25 cellular contexts compared by ENCODE assay signal in the genomic region with DNA sequence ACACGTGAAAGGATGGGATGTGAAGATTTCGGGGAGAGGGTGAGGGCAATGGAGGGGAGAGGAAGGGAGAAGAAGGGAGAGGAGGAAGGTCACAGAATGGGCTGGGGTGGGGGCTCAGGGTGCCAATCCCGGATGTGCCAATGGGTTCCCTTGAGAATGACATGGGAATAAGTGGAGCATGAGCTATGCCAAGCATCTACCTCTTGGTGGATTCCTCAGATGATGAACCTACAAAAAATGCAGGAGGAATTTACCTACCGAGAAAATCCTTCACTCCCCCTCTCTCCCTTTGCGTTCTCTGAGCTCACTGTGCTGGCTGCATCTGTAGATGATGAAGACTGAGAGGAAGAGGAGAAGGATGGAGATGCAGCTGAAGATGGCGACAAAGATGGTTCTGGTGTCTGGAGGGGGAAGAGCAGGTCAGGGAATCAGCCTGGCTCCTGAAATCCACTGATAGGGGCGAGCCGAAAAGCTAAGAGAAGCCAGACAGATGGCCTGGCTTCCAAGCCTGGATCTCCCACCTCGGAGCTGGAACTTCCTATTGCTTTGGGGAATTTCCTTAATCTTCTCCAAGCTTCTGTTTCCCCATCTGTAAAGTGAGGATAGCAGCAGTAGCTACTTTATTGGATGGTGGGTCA. TPM values are rescaled to one million over a fixed set of nuclear protein-coding genes. Genes with fewer than 3 reads are reported as not detected.
DNase-seq lines count a peak whose midpoint lies in the region; ATAC-seq, FAIRE-seq and TF ChIP-seq lines count a peak whose summit lies in the region.
"Had no signal": no experiment of that assay in that cellular context is flagged by ENCODE, and none has a peak within 500 bp of the region (broad histone marks: within the 10 kb centered on the region; RNA-seq: fewer than 3 reads in every experiment).

No MANE protein-coding gene starts in this region.

- H3K4me2 ChIP-seq in PC-3 (ENCODE audit: low read length) (no peak overlapping the region), H1 (ENCODE audit: insufficient read depth in 1 of 2, low read depth in 2 of 2, low read length in 2 of 2) (peak overlapping the region in 1 of 2 experiments; percentile 11; a peak in 1 of 4 replicates)

- no peaks in the 10 kb centered on the region for H3K9me3 ChIP-seq in PC-3 (ENCODE audit: low read length)
- H3K9me3 ChIP-seq in H1 (ENCODE audit: insufficient read depth in 2 of 2, low read depth in 1 of 2, low read length in 1 of 2), result no peaks in the 10 kb centered on the region
- H3K9me3 ChIP-seq: adrenal gland, BE2C, ovary had no signal

- H2AFZ ChIP-seq in PC-3 (ENCODE audit: low read length) (no peak overlapping the region), H1 (ENCODE audit: low read length) (peak overlapping the region; percentile 79)

- H2BK120ac ChIP-seq in H1 (replicated peaks; ENCODE audit: low read depth, low read length), result no peak overlapping the region

- WGBS in H1 (ENCODE audit: extremely low coverage in 1 of 2, insufficient coverage in 1 of 2, insufficient read length in 1 of 2, insufficient replicate concordance in 2 of 2, low coverage in 1 of 2, low lambda C conversion rate in 2 of 2, missing lambda C conversion rate in 1 of 2), 2 experiments, result 74% methylated on average over 8 of the region's 9 CpGs; no CpG with 5 or more reads in 1 of the 2 experiments

- H3F3A ChIP-seq in PC-3 (ENCODE audit: low read length, unreplicated experiment), result no peaks in the 10 kb centered on the region

- FAIRE-seq in H1 (lab: Jason Lieb, UNC) (no peak), urothelium cell line (lab: Jason Lieb, UNC) (peak; percentile 89)
- FAIRE-seq: bronchial epithelial cell had no signal

- H3K18ac ChIP-seq in H1 (ENCODE audit: extremely low read depth, low read length), result peak overlapping the region; percentile 17; the same call in 1 of the 2 replicates

- H3K9ac ChIP-seq in PC-3 (ENCODE audit: low read length) (no peak overlapping the region), H1 (replicated peaks in 1 of 4; ENCODE audit: extremely low read depth in 1 of 4, low read depth in 3 of 4, low read length in 3 of 4) (no peak overlapping the region)

- peaks cover 34% of the 10 kb centered on the region for H3K27me3 ChIP-seq in PC-3 (ENCODE audit: low read length)
- no peaks in the 10 kb centered on the region for H3K27me3 ChIP-seq in H1 (replicated peaks in 1 of 4; ENCODE audit: control insufficient read depth in 3 of 4, extremely low read depth in 1 of 4, insufficient read depth in 3 of 4, low read length in 3 of 4)
- H3K27me3 ChIP-seq: adrenal gland, BE2C, ovary had no signal

- H3K4ac ChIP-seq in H1 (replicated peaks; ENCODE audit: insufficient read length, low read depth, low read length), result no peak overlapping the region

- H3K27ac ChIP-seq in PC-3 (ENCODE audit: low read length) (no peak overlapping the region), H1 (ENCODE audit: low read depth, low read length) (no peak overlapping the region)
- H3K27ac ChIP-seq: 22Rv1, adrenal gland, coronary artery, ovary had no signal

- no peaks in the 10 kb centered on the region for H3K9me2 ChIP-seq in PC-3 (replicated peaks; ENCODE audit: low read length)

- BruUV-seq in PC-3 (replicated peaks; lab: Mats Ljungman, UMichigan), result no TSS peak

- H4K8ac ChIP-seq in H1 (ENCODE audit: extremely low read depth, insufficient read depth, low read length), result no peak overlapping the region

- TF ChIP-seq POLR2A in H1 (IDR thresholded peaks at IDR 0.05; ENCODE audit: control extremely low read depth in 1 of 2, low read depth in 2 of 2, low read length in 2 of 2), result no peak

- no peak overlapping the region for H2BK15ac ChIP-seq in H1 (ENCODE audit: low read length)

- TF ChIP-seq RAD21 in H1 (IDR thresholded peaks at IDR 0.05 in 1 of 2, conservative IDR thresholded peaks at IDR 0.05 in 1 of 2; ENCODE audit: low read depth in 2 of 2, low read length in 2 of 2), result no peak

- no peaks in the 10 kb centered on the region for H4K20me1 ChIP-seq in PC-3 (ENCODE audit: low read length)
- H4K20me1 ChIP-seq in H1 (replicated peaks in 1 of 2; ENCODE audit: control insufficient read depth in 1 of 2, insufficient read depth in 2 of 2, low read length in 2 of 2), result no peaks in the 10 kb centered on the region

- no peak overlapping the region for H3K4me3 ChIP-seq in PC-3 (ENCODE audit: low read length)
- H3K4me3 ChIP-seq in H1 (ENCODE audit: extremely low read depth in 1 of 4, insufficient read depth in 2 of 4, low read depth in 3 of 4, low read length in 4 of 4), result no peak overlapping the region
- H3K4me3 ChIP-seq: adrenal gland, coronary artery, ovary had no signal

- H3K14ac ChIP-seq in H1 (ENCODE audit: insufficient read length), result no peak overlapping the region

- peak overlapping the region; percentile 83; the same call in 1 of the 2 replicates for H2BK20ac ChIP-seq in H1 (ENCODE audit: low read length)

- H3K56ac ChIP-seq in H1 (replicated peaks; ENCODE audit: insufficient read length, low read depth, low read length), result no peak overlapping the region

- peaks cover 2% of the 10 kb centered on the region; the same call in 1 of the 2 replicates for H3K23me2 ChIP-seq in H1 (ENCODE audit: low read depth, low read length)

- no peaks in the 10 kb centered on the region for H3K79me2 ChIP-seq in PC-3 (ENCODE audit: low read length)
- no peaks in the 10 kb centered on the region for H3K79me2 ChIP-seq in H1 (ENCODE audit: control insufficient read depth in 1 of 2, insufficient read depth in 2 of 2, low read length in 2 of 2)

- peak; percentile 35 for DNase-seq in NCI-H82 (lab: John Stamatoyannopoulos, UW)
- no peak for DNase-seq in NCI-H82 treated with DMSO at 0.1 percent for 48 hours (lab: John Stamatoyannopoulos, UW; ENCODE audit: unreplicated experiment)
- peak; percentile 55 for DNase-seq in PC-3
- no peak for DNase-seq in H1 (ENCODE audit: low read depth in 1 of 2, low spot score in 2 of 2)
- DNase-seq in urothelium cell line (ENCODE audit: low spot score), result peak; percentile 76
- DNase-seq in DMS 273 treated with DMSO at 0.1 percent for 48 hours (lab: John Stamatoyannopoulos, UW), result no peak
- no peak for DNase-seq in DMS153 treated with DMSO at 0.1 percent for 48 hours (lab: John Stamatoyannopoulos, UW; ENCODE audit: unreplicated experiment)
- DNase-seq in AG20443 (ENCODE audit: low spot score), result no peak
- DNase-seq: activated CD4-positive, alpha-beta T cell treated with anti-CD3 and anti-CD28 coated beads for 1 hour; activated CD8-positive, alpha-beta memory T cell treated with anti-CD3 and anti-CD28 coated beads for 24 hours; activated T-cell treated with anti-CD3 and anti-CD28 coated beads, Interleukin-2, amount 50 U/mL, for 24 hours; adrenal gland; BE2C; left colon; naive thymus-derived CD4-positive, alpha-beta T cell; NCI-H2107; ovary; stimulated activated CD4-positive, alpha-beta T cell treated with anti-CD3 and anti-CD28 coated beads, Interleukin-4, amount 100 ng/mL, for 4 hours; stimulated activated naive CD8-positive, alpha-beta T cell treated with anti-CD3 and anti-CD28 coated beads, Interleukin-15, Interleukin-2, amounts not matched to agents 100 U/mL and 50 U/mL, for 24 hours had no signal

- no peaks in the 10 kb centered on the region for H3K79me1 ChIP-seq in H1 (ENCODE audit: low read depth, low read length)

- no peaks in the 10 kb centered on the region for H3K4me1 ChIP-seq in PC-3 (ENCODE audit: insufficient read depth, low read length)
- peaks cover 0 to 3% (median 0%) of the 10 kb centered on the region in 4 experiments; a peak in 2 of 7 replicates for H3K4me1 ChIP-seq in H1 (replicated peaks in 1 of 4; ENCODE audit: control insufficient read depth in 3 of 4, insufficient read depth in 4 of 4, low read length in 3 of 4)
- H3K4me1 ChIP-seq: adrenal gland, BE2C had no signal

- peak overlapping the region; percentile 50; the same call in 1 of the 2 replicates for H2BK5ac ChIP-seq in H1 (ENCODE audit: low read depth, low read length)

- H2AK5ac ChIP-seq in H1 (ENCODE audit: low read depth, low read length), result no peak overlapping the region

- POLR2A ChIA-PET in PC-3 (lab: Charles Lee; ENCODE audit: unreplicated experiment), result no interaction called here
- POLR2A ChIA-PET in H1 (lab: Charles Lee; ENCODE audit: partially characterized antibody), result interaction anchor here (0.8 to 1.3 kb wide), 4 partner anchors 12 to 134 kb away, joined by 3 read pairs; a partner anchor contains a TSS

- TF ChIP-seq CTCF in PC-3 (conservative IDR thresholded peaks at IDR 0.05; ENCODE audit: low read depth, low read length) (no peak), H1 (IDR thresholded peaks at IDR 0.05; ENCODE audit: control extremely low read depth in 1 of 3, insufficient read depth in 1 of 3, low read depth in 1 of 3, low read length in 3 of 3) (no peak)

- no peak for ATAC-seq in PC-3
- ATAC-seq: left colon; naive thymus-derived CD4-positive, alpha-beta T cell; stimulated activated naive CD8-positive, alpha-beta T cell treated with anti-CD3 and anti-CD28 coated beads, Interleukin-15, Interleukin-2, amounts not matched to agents 100 U/mL and 50 U/mL, for 24 hours had no signal

- TF ChIP-seq EP300 in H1 (IDR thresholded peaks at IDR 0.05; ENCODE audit: borderline replicate concordance in 1 of 2, low read depth in 2 of 2, low read length in 2 of 2), result no peak

- H4K5ac ChIP-seq in H1 (ENCODE audit: insufficient read length, low read depth, low read length), result no peak overlapping the region

- intact Hi-C loops in PC-3 (cut with micrococcal nuclease), result no loop called here

- no peak overlapping the region for H3K23ac ChIP-seq in H1 (ENCODE audit: insufficient read length)

- H3K36me3 ChIP-seq in PC-3 (ENCODE audit: low read depth, low read length), result no peaks in the 10 kb centered on the region
- no peaks in the 10 kb centered on the region for H3K36me3 ChIP-seq in H1 (ENCODE audit: control insufficient read depth in 2 of 4, insufficient read depth in 4 of 4, low read length in 3 of 4)
- H3K36me3 ChIP-seq: adrenal gland, BE2C, ovary had no signal

- H2BK12ac ChIP-seq in H1 (ENCODE audit: low read depth, low read length), result peak overlapping the region; percentile 82

- CTCF ChIA-PET in PC-3 (lab: Charles Lee) (no interaction called here), H1 (lab: Charles Lee; ENCODE audit: partially characterized antibody) (interaction anchor here (0.6 to 2.4 kb wide), 11 partner anchors 11 to 246 kb away, joined by 3 to 10 read pairs (median 3); no protein-coding TSS in a partner anchor)

- H4K91ac ChIP-seq in H1 (replicated peaks; ENCODE audit: insufficient read length, low read length), result peak overlapping the region; percentile 70

RNA-seq across cellular contexts. Expression of a gene that starts 21.6 kb away (rescaled TPM):
- not detected in 2 replicates for total RNA-seq in PC-3 (2014; rRNA removed)
- 0.65 TPM in 1 of 2 replicates, not detected in the other for total RNA-seq in H1 (2021; fragmentation: NEBNext Ultra II Directional; extraction: Animal tissue kit (Norgen Biotek cat#: 25700))
- 0.12 and 0.17 TPM in 2 replicates for polyA plus RNA-seq in H1 (2011; rRNA removed)
- polyA plus RNA-seq in H1 (2011; cell fraction: cytosol; rRNA removed), result 0.36 TPM
- polyA plus RNA-seq in H1 (2011; cell fraction: nucleus; rRNA removed), result 0.34 TPM
- polyA plus RNA-seq in H1 (2012, experiment 1 of 2), result 0.36 to 0.58 TPM in 2 of 4 replicates, not detected in the others
- not detected for polyA plus RNA-seq in H1 (2012, experiment 2 of 2)
- polyA plus RNA-seq in H1 (2013, experiment 1 of 2), result 2.7 TPM
- 3.8 TPM for polyA plus RNA-seq in H1 (2013, experiment 2 of 2)
- not detected in 2 replicates for polyA minus RNA-seq in H1 (2011; rRNA and poly(A)+ RNA removed)
- polyA minus RNA-seq in H1 (2011; cell fraction: cytosol; rRNA and poly(A)+ RNA removed), result not detected
- polyA minus RNA-seq in H1 (2011; cell fraction: nucleus; rRNA and poly(A)+ RNA removed), result not detected
- total RNA-seq: bronchial epithelial cell, left colon, mesenteric fat pad, NCI-H460, ovary had no signal
- polyA plus RNA-seq: adrenal gland; naive thymus-derived CD4-positive, alpha-beta T cell; ovary had no signal

RNA-seq across cellular contexts. Expression of a gene that starts 39.1 kb away (rescaled TPM):
- not detected in 2 replicates for total RNA-seq in PC-3 (2014; rRNA removed)
- not detected in 2 replicates for total RNA-seq in H1 (2021; fragmentation: NEBNext Ultra II Directional; extraction: Animal tissue kit (Norgen Biotek cat#: 25700))
- not detected in 2 replicates for polyA plus RNA-seq in H1 (2011; rRNA removed)
- not detected for polyA plus RNA-seq in H1 (2011; cell fraction: cytosol; rRNA removed)
- not detected for polyA plus RNA-seq in H1 (2011; cell fraction: nucleus; rRNA removed)
- polyA plus RNA-seq in H1 (2012, experiment 1 of 2), result not detected in 4 replicates
- polyA plus RNA-seq in H1 (2012, experiment 2 of 2), result not detected
- not detected for polyA plus RNA-seq in H1 (2013, experiment 1 of 2)
- polyA plus RNA-seq in H1 (2013, experiment 2 of 2), result not detected
- polyA minus RNA-seq in H1 (2011; rRNA and poly(A)+ RNA removed), result not detected in 2 replicates
- not detected for polyA minus RNA-seq in H1 (2011; cell fraction: cytosol; rRNA and poly(A)+ RNA removed)
- not detected for polyA minus RNA-seq in H1 (2011; cell fraction: nucleus; rRNA and poly(A)+ RNA removed)
- total RNA-seq: adrenal gland; bronchial epithelial cell; left colon; mesenteric fat pad; naive thymus-derived CD4-positive, alpha-beta T cell; NCI-H460; ovary had no signal
- polyA plus RNA-seq: adrenal gland; naive thymus-derived CD4-positive, alpha-beta T cell; ovary; thymus had no signal

RNA-seq across cellular contexts. Expression of a gene that starts 50.7 kb away (rescaled TPM):
- 1.8 TPM in 1 of 2 replicates, not detected in the other for total RNA-seq in PC-3 (2014; rRNA removed)
- total RNA-seq in H1 (2021; fragmentation: NEBNext Ultra II Directional; extraction: Animal tissue kit (Norgen Biotek cat#: 25700)), result 1.2 and 1.4 TPM in 2 replicates
- polyA plus RNA-seq in H1 (2011; rRNA removed), result 1.6 and 2.9 TPM in 2 replicates
- polyA plus RNA-seq in H1 (2011; cell fraction: cytosol; rRNA removed), result 1.8 TPM
- 4.3 TPM for polyA plus RNA-seq in H1 (2011; cell fraction: nucleus; rRNA removed)
- polyA plus RNA-seq in H1 (2012, experiment 1 of 2), result 1.1 to 1.9 TPM (median 1.5 TPM) in 4 replicates
- polyA plus RNA-seq in H1 (2012, experiment 2 of 2), result 0.81 TPM
- 2.3 TPM for polyA plus RNA-seq in H1 (2013, experiment 1 of 2)
- 2.1 TPM for polyA plus RNA-seq in H1 (2013, experiment 2 of 2)
- polyA minus RNA-seq in H1 (2011; rRNA and poly(A)+ RNA removed), result 0.22 and 0.25 TPM in 2 replicates
- polyA minus RNA-seq in H1 (2011; cell fraction: cytosol; rRNA and poly(A)+ RNA removed), result not detected
- 0.80 TPM for polyA minus RNA-seq in H1 (2011; cell fraction: nucleus; rRNA and poly(A)+ RNA removed)
- total RNA-seq: adrenal gland, left colon, mesenteric fat pad had no signal
- polyA plus RNA-seq: adrenal gland; naive thymus-derived CD4-positive, alpha-beta T cell; ovary had no signal

RNA-seq across cellular contexts. Expression of a gene that starts 58.5 kb away (rescaled TPM):
- total RNA-seq in PC-3 (2014; rRNA removed), result 0.46 TPM in 1 of 2 replicates, not detected in the other
- 0.90 and 1.1 TPM in 2 replicates for total RNA-seq in H1 (2021; fragmentation: NEBNext Ultra II Directional; extraction: Animal tissue kit (Norgen Biotek cat#: 25700))
- polyA plus RNA-seq in H1 (2011; rRNA removed), result 1.1 and 2.2 TPM in 2 replicates
- polyA plus RNA-seq in H1 (2011; cell fraction: cytosol; rRNA removed), result 1.5 TPM
- polyA plus RNA-seq in H1 (2011; cell fraction: nucleus; rRNA removed), result 2.1 TPM
- 1.9 to 2.3 TPM (median 2.2 TPM) in 4 replicates for polyA plus RNA-seq in H1 (2012, experiment 1 of 2)
- polyA plus RNA-seq in H1 (2012, experiment 2 of 2), result 0.59 TPM
- polyA plus RNA-seq in H1 (2013, experiment 1 of 2), result 2.7 TPM
- polyA plus RNA-seq in H1 (2013, experiment 2 of 2), result 2.5 TPM
- polyA minus RNA-seq in H1 (2011; rRNA and poly(A)+ RNA removed), result 0.46 and 0.60 TPM in 2 replicates
- 1.6 TPM for polyA minus RNA-seq in H1 (2011; cell fraction: cytosol; rRNA and poly(A)+ RNA removed)
- 1.2 TPM for polyA minus RNA-seq in H1 (2011; cell fraction: nucleus; rRNA and poly(A)+ RNA removed)

Comparison
In these comparisons a context has a peak if more than half of its experiments do, and no peak if none do; other contexts are left out.
1. DNase-seq: peak in NCI-H82 (single experiment), PC-3 (single experiment) and urothelium cell line (single experiment); none in NCI-H82 treated with DMSO at 0.1 percent for 48 hours (single experiment), H1 (0 of 2), DMS 273 treated with DMSO at 0.1 percent for 48 hours (single experiment), DMS153 treated with DMSO at 0.1 percent for 48 hours (single experiment) and AG20443 (single experiment).